ENCODE assay signal across 2 cellular contexts in genomic region chr12:24777359-24777758, GRCh38.
TF ChIP-seq lines count a peak whose summit lies in the region.

No MANE protein-coding gene starts in this region.

TF ChIP-seq in IMR-90, 13 proteins besides CTCF, POLR2A, EP300 and RAD21:
- no peak for TF ChIP-seq CHD1 (IDR thresholded peaks at IDR 0.05; ENCODE audit: low read depth, low read length)
- no peak for TF ChIP-seq FOS (IDR thresholded peaks at IDR 0.05; ENCODE audit: low read depth, low read length)
- TF ChIP-seq RFX5 (IDR thresholded peaks at IDR 0.05; ENCODE audit: low read depth, low read length) = no peak
- TF ChIP-seq NFE2L2 (IDR thresholded peaks at IDR 0.05; ENCODE audit: low read depth, low read length) = no peak
- no peak for TF ChIP-seq RCOR1 (IDR thresholded peaks at IDR 0.05; ENCODE audit: insufficient replicate concordance, low read length)
- TF ChIP-seq USF2 (IDR thresholded peaks at IDR 0.05; ENCODE audit: low read depth, low read length) = no peak
- TF ChIP-seq SMC3 (IDR thresholded peaks at IDR 0.05; ENCODE audit: low read depth, low read length) = no peak
- no peak for TF ChIP-seq MXI1 (IDR thresholded peaks at IDR 0.05; ENCODE audit: borderline replicate concordance, low read depth, low read length)
- TF ChIP-seq MAFK (IDR thresholded peaks at IDR 0.05; ENCODE audit: low read depth, low read length) = no peak
- no peak for TF ChIP-seq BHLHE40 (IDR thresholded peaks at IDR 0.05; ENCODE audit: low read depth, low read length)
- no peak for TF ChIP-seq MAZ (IDR thresholded peaks at IDR 0.05; ENCODE audit: borderline replicate concordance, low read depth, low read length)
TF ChIP-seq in IMR-90: peak in this region for 0.

TF ChIP-seq in WTC11, 78 proteins besides CTCF, POLR2A, EP300 and RAD21:
- no peak for TF ChIP-seq CBFB (CRISPR knock-in tag; IDR thresholded peaks at IDR 0.05; ENCODE audit: low read depth)
- no peak for TF ChIP-seq EMX1 (CRISPR knock-in tag; IDR thresholded peaks at IDR 0.05)
- no peak for TF ChIP-seq FOXK1 (CRISPR knock-in tag; IDR thresholded peaks at IDR 0.05)
- no peak for TF ChIP-seq USF1 (CRISPR knock-in tag; IDR thresholded peaks at IDR 0.05)
- TF ChIP-seq NFYB (CRISPR knock-in tag; conservative IDR thresholded peaks at IDR 0.05; ENCODE audit: low read depth) = no peak
- TF ChIP-seq HMGA2 (CRISPR knock-in tag; IDR thresholded peaks at IDR 0.05) = no peak
- TF ChIP-seq AR (CRISPR knock-in tag; IDR thresholded peaks at IDR 0.05) = no peak
- TF ChIP-seq ZSCAN18 (CRISPR knock-in tag; IDR thresholded peaks at IDR 0.05) = no peak
- no peak for TF ChIP-seq MXD4 (CRISPR knock-in tag; IDR thresholded peaks at IDR 0.05; ENCODE audit: borderline replicate concordance)
- TF ChIP-seq CDX4 (CRISPR knock-in tag; IDR thresholded peaks at IDR 0.05; ENCODE audit: borderline replicate concordance) = no peak
- no peak for TF ChIP-seq PRRX2 (CRISPR knock-in tag; IDR thresholded peaks at IDR 0.05)
- TF ChIP-seq ETV6 (CRISPR knock-in tag; IDR thresholded peaks at IDR 0.05) = no peak
- no peak for TF ChIP-seq PREB (CRISPR knock-in tag; IDR thresholded peaks at IDR 0.05; ENCODE audit: borderline replicate concordance)
- no peak for TF ChIP-seq JAZF1 (CRISPR knock-in tag; IDR thresholded peaks at IDR 0.05)
- no peak for TF ChIP-seq NFE2L1 (CRISPR knock-in tag; IDR thresholded peaks at IDR 0.05)
- no peak for TF ChIP-seq ZNF512 (CRISPR knock-in tag; IDR thresholded peaks at IDR 0.05; ENCODE audit: borderline replicate concordance)
- no peak for TF ChIP-seq ZNF416 (CRISPR knock-in tag; IDR thresholded peaks at IDR 0.05)
